In the genomic region with DNA sequence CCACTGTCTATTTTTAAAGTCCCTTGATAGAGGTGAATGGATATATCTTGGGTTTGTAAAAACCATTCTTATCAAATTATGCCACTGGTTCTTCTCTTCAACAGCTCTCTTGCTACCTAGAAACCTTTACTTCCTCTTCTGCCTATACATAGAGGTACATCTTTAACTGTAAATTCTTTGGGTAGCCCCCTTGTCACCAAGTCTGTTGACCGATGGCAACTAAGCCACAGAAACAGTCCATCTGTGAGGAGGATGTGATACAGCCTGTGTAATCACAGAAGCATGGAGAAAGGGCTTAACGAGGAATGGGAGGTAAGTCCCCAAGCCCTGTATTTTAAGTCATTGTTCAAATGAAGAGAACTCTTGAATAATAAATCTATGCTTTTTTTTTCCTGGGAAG, we compare ENCODE assay signal across 7 cellular contexts.
"Had no signal": no experiment of that assay in that cellular context is flagged by ENCODE, and none has a peak within 500 bp of the region (broad histone marks: within the 10 kb centered on the region; RNA-seq: fewer than 3 reads in every experiment).

No MANE protein-coding gene starts in this region.

- H3K9me3 ChIP-seq: HAP-1 had no signal

- H3K4me3 ChIP-seq: GM23248, HAP-1 had no signal

- H2AFZ ChIP-seq: GM23248 had no signal

- H3K4me1 ChIP-seq: HAP-1 had no signal

- H3K9ac ChIP-seq: GM23248 had no signal

- H3K9me3 Mint-ChIP-seq: HFFc6 had no signal

- DNase-seq: GM23248, GOT3, H7, HFFc6, IMR-90 had no signal

- H3K27ac Mint-ChIP-seq: HFFc6 had no signal

- ATAC-seq: HCT116 had no signal

- H3K36me3 ChIP-seq: HAP-1 had no signal

- H3K4me3 Mint-ChIP-seq: HFFc6 had no signal
